ENCODE assay signal across 1 cellular context in genomic region chr1:80533775-80534314, GRCh38.
TF ChIP-seq lines count a peak whose summit lies in the region.

No MANE protein-coding gene starts in this region.

TF ChIP-seq in GM23338, 12 proteins besides CTCF, POLR2A, EP300 and RAD21:
- TF ChIP-seq JUNB (IDR thresholded peaks at IDR 0.05; ENCODE audit: unreplicated experiment) (no peak), NANOG (IDR thresholded peaks at IDR 0.05; ENCODE audit: borderline replicate concordance) (peak; percentile 75), CREB1 (CRISPR knock-in tag; IDR thresholded peaks at IDR 0.05; ENCODE audit: low read depth) (no peak)
TF ChIP-seq in GM23338: peak in this region for 1.
